Comparison of ENCODE assay signal across 19 cellular contexts in the genomic region with DNA sequence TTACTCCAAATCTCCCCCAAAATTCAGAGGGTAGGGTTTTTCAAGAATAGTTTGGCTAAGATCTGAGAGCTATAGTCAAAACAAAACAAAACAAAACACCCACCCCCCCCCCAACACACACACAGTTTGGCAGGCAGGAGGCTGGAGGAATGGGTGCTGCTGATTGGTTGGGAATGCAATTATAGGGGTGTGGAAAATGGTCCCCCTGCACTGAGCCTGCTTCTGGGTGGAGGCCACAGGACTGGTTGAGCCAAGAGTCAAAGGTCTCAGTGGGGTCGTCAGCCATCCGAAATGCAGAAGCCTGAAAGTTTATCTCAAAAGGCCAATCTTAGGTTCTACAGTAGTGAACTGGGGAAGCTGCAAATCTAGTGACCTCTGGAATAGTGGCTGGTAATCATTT. TPM values are rescaled to one million over a fixed set of nuclear protein-coding genes. Genes with fewer than 3 reads are reported as not detected.
DNase-seq lines count a peak whose midpoint lies in the region; ATAC-seq and TF ChIP-seq lines count a peak whose summit lies in the region.
"Had no signal": no experiment of that assay in that cellular context is flagged by ENCODE, and none has a peak within 500 bp of the region (broad histone marks: within the 10 kb centered on the region; RNA-seq: fewer than 3 reads in every experiment).

No MANE protein-coding gene starts in this region.

- H3K27ac ChIP-seq in SK-N-SH (ENCODE audit: low read depth in 2 of 2, low read length in 1 of 2), result no peak overlapping the region
- no peak overlapping the region for H3K27ac ChIP-seq in PC-3 (ENCODE audit: low read length)
- H3K27ac ChIP-seq in neural progenitor cell, result no peak overlapping the region
- H3K27ac ChIP-seq: 22Rv1 had no signal

- H3K4me1 ChIP-seq in SK-N-SH (ENCODE audit: control insufficient read depth in 1 of 2, insufficient read depth in 2 of 2, low read depth in 1 of 2, low read length in 1 of 2), result peaks cover 4 to 9% of the 10 kb centered on the region in 2 experiments; a peak in 3 of 4 replicates
- H3K4me1 ChIP-seq in PC-3 (ENCODE audit: insufficient read depth, low read length), result peaks cover 25% of the 10 kb centered on the region
- peaks cover 16% of the 10 kb centered on the region for H3K4me1 ChIP-seq in neural progenitor cell
- H3K4me1 ChIP-seq: BE2C had no signal

- peaks cover 0 to 35% of the 10 kb centered on the region in 2 experiments for H3K36me3 ChIP-seq in SK-N-SH (replicated peaks in 1 of 2; ENCODE audit: control insufficient read depth in 1 of 2, insufficient read depth in 2 of 2, low read length in 1 of 2)
- peaks cover 31% of the 10 kb centered on the region for H3K36me3 ChIP-seq in PC-3 (ENCODE audit: low read depth, low read length)
- H3K36me3 ChIP-seq in neural progenitor cell, result no peaks in the 10 kb centered on the region

- peaks cover 17% of the 10 kb centered on the region for H3K4me1 Mint-ChIP-seq in neural progenitor cell

- peaks cover 27% of the 10 kb centered on the region for H3K9me3 Mint-ChIP-seq in neural progenitor cell

- H3K9me2 ChIP-seq in SK-N-SH (no peaks in the 10 kb centered on the region), PC-3 (replicated peaks; ENCODE audit: low read length) (no peaks in the 10 kb centered on the region)

- H3K4me3 Mint-ChIP-seq in neural progenitor cell, result peak overlapping the region; percentile 76
- H3K4me3 Mint-ChIP-seq: activated CD4-positive, alpha-beta memory T cell treated with anti-CD3 and anti-CD28 coated beads, Interleukin-2, amount 10 ng/mL, durations not matched to agents 7 days and 5 days; dendritic cell treated with granulocyte-macrophage colony-stimulating factor and Interleukin-4, amounts not matched to agents 40 ng/mL and 50 ng/mL, for 4 days had no signal

- no peaks in the 10 kb centered on the region for H3K27me3 Mint-ChIP-seq in neural progenitor cell (ENCODE audit: insufficient read depth, low read depth)
- H3K27me3 Mint-ChIP-seq: activated CD4-positive, alpha-beta memory T cell treated with anti-CD3 and anti-CD28 coated beads, Interleukin-2, amount 10 ng/mL, durations not matched to agents 7 days and 5 days; dendritic cell treated with granulocyte-macrophage colony-stimulating factor and Interleukin-4, amounts not matched to agents 40 ng/mL and 50 ng/mL, for 4 days had no signal

- TF ChIP-seq EP300 in SK-N-SH (IDR thresholded peaks at IDR 0.05; ENCODE audit: borderline replicate concordance in 1 of 2, low read depth in 1 of 2, low read length in 1 of 2), result no peak

- H3K79me2 ChIP-seq in SK-N-SH (ENCODE audit: insufficient read depth) (peaks cover 40% of the 10 kb centered on the region), PC-3 (ENCODE audit: low read length) (peaks cover 52% of the 10 kb centered on the region), neural progenitor cell (ENCODE audit: low read depth) (peaks cover 44% of the 10 kb centered on the region)

- H3K4me2 ChIP-seq in SK-N-SH (peak overlapping the region; percentile 75; the same call in 1 of the 2 replicates), PC-3 (ENCODE audit: low read length) (peak overlapping the region; percentile 90), neural progenitor cell (no peak overlapping the region)

- DNase-seq in SK-N-SH (no peak), PC-3 (no peak), epithelial cell of esophagus (ENCODE audit: low read depth) (no peak), neural progenitor cell (ENCODE audit: low spot score) (no peak), kidney tubule cell (ENCODE audit: low spot score) (no peak), NOMO-1 (lab: John Stamatoyannopoulos, UW; ENCODE audit: unreplicated experiment in 2 of 2) (no peak)
- DNase-seq: activated CD4-positive, alpha-beta memory T cell treated with anti-CD3 and anti-CD28 coated beads, Interleukin-2, amount 10 ng/mL, durations not matched to agents 7 days and 5 days; activated naive CD4-positive, alpha-beta T cell treated with anti-CD3 and anti-CD28 coated beads for 36 hours; activated T-cell treated with anti-CD3 and anti-CD28 coated beads, Interleukin-2, amount 50 U/mL, for 1 hour; BE2C; NCI-H1436 treated with DMSO at 0.1 percent for 48 hours; NCI-H2171; NCI-H82; nephron progenitor cell; testis had no signal

- no peak overlapping the region for H3K9ac ChIP-seq in SK-N-SH
- no peak overlapping the region for H3K9ac ChIP-seq in PC-3 (ENCODE audit: low read length)
- H3K9ac ChIP-seq in neural progenitor cell, result no peak overlapping the region

- BruUV-seq in PC-3 (replicated peaks; lab: Mats Ljungman, UMichigan), result no TSS peak

- H2AFZ ChIP-seq in SK-N-SH (ENCODE audit: low read depth) (no peak overlapping the region), PC-3 (ENCODE audit: low read length) (no peak overlapping the region), neural progenitor cell (replicated peaks) (no peak overlapping the region)

- no peak for TF ChIP-seq RAD21 in SK-N-SH (IDR thresholded peaks at IDR 0.05; ENCODE audit: low read length)

- no peak overlapping the region for H3K27ac Mint-ChIP-seq in neural progenitor cell
- H3K27ac Mint-ChIP-seq: activated CD4-positive, alpha-beta memory T cell treated with anti-CD3 and anti-CD28 coated beads, Interleukin-2, amount 10 ng/mL, durations not matched to agents 7 days and 5 days; activated naive CD4-positive, alpha-beta T cell treated with anti-CD3 and anti-CD28 coated beads for 36 hours; dendritic cell treated with granulocyte-macrophage colony-stimulating factor and Interleukin-4, amounts not matched to agents 40 ng/mL and 50 ng/mL, for 4 days; nephron progenitor cell had no signal

- peaks cover 39% of the 10 kb centered on the region for H3K36me3 Mint-ChIP-seq in neural progenitor cell

- ATAC-seq in SK-N-SH treated with all-trans-retinoic acid at 6 μM for 48 hours (no peak), PC-3 (no peak), GM21529 (IDR thresholded peaks at IDR 0.05; ENCODE audit: unreplicated experiment) (no peak)

- CTCF ChIA-PET in SK-N-SH (lab: Yijun Ruan, JAX) (interaction anchor here (1.8 kb wide), 1 partner anchor 65 kb away, joined by 5 read pairs; no protein-coding TSS in a partner anchor), PC-3 (lab: Charles Lee) (no interaction called here)

- intact Hi-C loops in PC-3 (cut with micrococcal nuclease), result loop anchor here (5.0 kb wide), 1 partner anchor 55 kb away; no protein-coding TSS in a partner anchor

- TF ChIP-seq CTCF in SK-N-SH (IDR thresholded peaks at IDR 0.05) (no peak), PC-3 (conservative IDR thresholded peaks at IDR 0.05; ENCODE audit: low read depth, low read length) (no peak), epithelial cell of esophagus (IDR thresholded peaks at IDR 0.05; ENCODE audit: insufficient read depth, low read depth, low read length, missing control alignments) (no peak), neural progenitor cell (IDR thresholded peaks at IDR 0.05) (no peak)

- WGBS in SK-N-SH (ENCODE audit: low lambda C conversion rate), result 83% methylated on average over 2 of the region's 2 CpGs

- H3K9me3 ChIP-seq in SK-N-SH, result no peaks in the 10 kb centered on the region
- 0 out of 2 replicates have a peak, but pooled peaks cover 12% of the 10 kb centered on the region for H3K9me3 ChIP-seq in PC-3 (ENCODE audit: low read length)
- H3K9me3 ChIP-seq in neural progenitor cell (ENCODE audit: low read depth), result no peaks in the 10 kb centered on the region
- H3K9me3 ChIP-seq: testis had no signal

- POLR2A ChIA-PET in SK-N-SH (lab: Yijun Ruan, JAX) (no interaction called here), PC-3 (lab: Charles Lee; ENCODE audit: unreplicated experiment) (no interaction called here)

- H3K27me3 ChIP-seq in SK-N-SH (ENCODE audit: insufficient read depth), result no peaks in the 10 kb centered on the region
- no peaks in the 10 kb centered on the region for H3K27me3 ChIP-seq in PC-3 (ENCODE audit: low read length)
- H3K27me3 ChIP-seq in neural progenitor cell, result no peaks in the 10 kb centered on the region
- H3K27me3 ChIP-seq: BE2C, testis had no signal

- no peaks in the 10 kb centered on the region for H4K20me1 ChIP-seq in SK-N-SH (ENCODE audit: insufficient read depth)
- H4K20me1 ChIP-seq in PC-3 (ENCODE audit: low read length), result 0 out of 2 replicates have a peak, but pooled peaks cover 9% of the 10 kb centered on the region
- H4K20me1 ChIP-seq in neural progenitor cell (ENCODE audit: low read depth), result peaks cover 8% of the 10 kb centered on the region

- H3F3A ChIP-seq in SK-N-SH (replicated peaks; ENCODE audit: insufficient read depth) (peaks cover 15% of the 10 kb centered on the region), PC-3 (ENCODE audit: low read length, unreplicated experiment) (no peaks in the 10 kb centered on the region), neural progenitor cell (ENCODE audit: low read depth) (peaks cover 21% of the 10 kb centered on the region)

- H3K4me3 ChIP-seq in SK-N-SH (ENCODE audit: low read depth in 2 of 2, low read length in 1 of 2) (no peak overlapping the region), PC-3 (ENCODE audit: low read length) (0 out of 2 replicates have a peak overlapping the region, but pooled peaks have one; percentile 85), epithelial cell of esophagus (ENCODE audit: low read length) (peak overlapping the region; percentile 96), neural progenitor cell (no peak overlapping the region)
- H3K4me3 ChIP-seq: testis had no signal

TF ChIP-seq in SK-N-SH, 30 proteins besides CTCF, POLR2A, EP300 and RAD21 (continues in another document):
- no peak for TF ChIP-seq USF2 (IDR thresholded peaks at IDR 0.05; ENCODE audit: borderline replicate concordance, low read depth, low read length)
- no peak for TF ChIP-seq POLR2AphosphoS5 (IDR thresholded peaks at IDR 0.05; ENCODE audit: low read depth, low read length)

TF ChIP-seq in SK-N-SH treated with all-trans-retinoic acid at 6 μM for 48 hours, 23 proteins besides CTCF, POLR2A, EP300 and RAD21 (continues in another document):
- TF ChIP-seq ZC3H10 (CRISPR knock-in tag; IDR thresholded peaks at IDR 0.05) (no peak), OSR1 (CRISPR knock-in tag; IDR thresholded peaks at IDR 0.05) (no peak)
- TF ChIP-seq, protein P1, sequence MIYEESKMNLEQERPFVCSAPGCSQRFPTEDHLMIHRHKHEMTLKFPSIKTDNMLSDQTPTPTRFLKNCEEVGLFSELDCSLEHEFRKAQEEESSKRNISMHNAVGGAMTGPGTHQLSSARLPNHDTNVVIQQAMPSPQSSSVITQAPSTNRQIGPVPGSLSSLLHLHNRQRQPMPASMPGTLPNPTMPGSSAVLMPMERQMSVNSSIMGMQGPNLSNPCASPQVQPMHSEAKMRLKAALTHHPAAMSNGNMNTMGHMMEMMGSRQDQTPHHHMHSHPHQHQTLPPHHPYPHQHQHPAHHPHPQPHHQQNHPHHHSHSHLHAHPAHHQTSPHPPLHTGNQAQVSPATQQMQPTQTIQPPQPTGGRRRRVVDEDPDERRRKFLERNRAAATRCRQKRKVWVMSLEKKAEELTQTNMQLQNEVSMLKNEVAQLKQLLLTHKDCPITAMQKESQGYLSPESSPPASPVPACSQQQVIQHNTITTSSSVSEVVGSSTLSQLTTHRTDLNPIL (CRISPR knock-in tag; IDR thresholded peaks at IDR 0.05; ENCODE audit: low read depth), result no peak

RNA-seq across cellular contexts. Expression of gene HACD2, which starts 2.5 kb away (rescaled TPM):
- polyA plus RNA-seq in SK-N-SH (2012; rRNA removed), result 13.8 and 18.3 TPM in 2 replicates
- polyA plus RNA-seq in SK-N-SH (2012; cell fraction: cytosol; rRNA removed), result 21.4 and 23.7 TPM in 2 replicates
- polyA plus RNA-seq in SK-N-SH (2012; cell fraction: nucleus; rRNA removed), result 6.4 and 13.0 TPM in 2 replicates
- total RNA-seq in PC-3 (2014; rRNA removed) (43.8 and 47.3 TPM in 2 replicates), neural progenitor cell (ENCODE audit: low replicate concordance) (26.6 and 35.9 TPM in 2 replicates)

Comparison
In these comparisons a context has a peak if more than half of its experiments do, and no peak if none do; other contexts are left out.
1. H3K4me3 ChIP-seq: peak in PC-3 (single experiment) and epithelial cell of esophagus (single experiment); none in SK-N-SH (0 of 2) and neural progenitor cell (single experiment).